ENCODE assay signal across 26 cellular contexts in the genomic region with DNA sequence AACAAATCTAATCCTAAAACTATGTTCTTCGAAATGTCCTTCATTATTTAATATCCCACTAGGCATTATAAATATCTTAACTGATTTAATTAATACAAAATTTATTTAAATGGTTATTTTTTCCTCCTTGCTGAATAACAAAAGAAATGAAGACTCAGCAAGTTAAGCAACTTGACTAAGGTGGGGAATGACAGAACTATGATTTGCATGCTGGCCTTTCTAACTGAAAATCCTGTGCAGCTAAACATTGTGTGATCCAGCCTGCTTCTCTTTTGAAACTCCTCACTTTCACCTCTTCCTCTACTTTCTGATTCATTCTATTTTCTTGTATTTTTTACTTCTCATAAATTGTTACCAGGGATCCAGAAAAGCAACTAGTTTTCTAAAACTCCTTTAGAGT.
"Had no signal": no experiment of that assay in that cellular context is flagged by ENCODE, and none has a peak within 500 bp of the region (broad histone marks: within the 10 kb centered on the region; RNA-seq: fewer than 3 reads in every experiment).

No MANE protein-coding gene starts in this region.

- DNase-seq: activated CD4-positive, alpha-beta T cell treated with anti-CD3 and anti-CD28 coated beads for 4 hours; activated CD4-positive, alpha-beta T cell treated with anti-CD3 and anti-CD28 coated beads, Interleukin-2, amount 50 U/mL, for 4 hours; activated effector memory CD4-positive, alpha-beta T cell treated with Interleukin-2 at 50 U/mL for 16 hours; activated naive CD4-positive, alpha-beta T cell treated with Interleukin-2 at 50 U/mL for 16 hours; activated T-cell treated with anti-CD3 and anti-CD28 coated beads for 4 hours; activated T-cell treated with anti-CD3 and anti-CD28 coated beads, Interleukin-2, amount 50 U/mL, for 72 hours; anterior cingulate cortex; cerebellar nuclear complex; effector memory CD8-positive, alpha-beta T cell; foreskin keratinocyte; heart left ventricle; hypothalamus; immature natural killer cell; naive B cell; ovary; stimulated activated CD4-positive, alpha-beta T cell treated with anti-CD3 and anti-CD28 coated beads, Interleukin-12 subunit alpha, Interleukin-12 subunit beta, amount 100 ng/mL, for 4 hours; stimulated activated CD4-positive, alpha-beta T cell treated with anti-CD3 and anti-CD28 coated beads, Interleukin-4, amount 100 ng/mL, for 1 hour; stimulated activated naive CD8-positive, alpha-beta T cell treated with anti-CD3 and anti-CD28 coated beads, Interleukin-15, Interleukin-2, amounts not matched to agents 100 U/mL and 50 U/mL, for 24 hours; trophoblast cell had no signal

- H3K36me3 ChIP-seq: esophagus muscularis mucosa, heart left ventricle, ovary, thoracic aorta had no signal

- H3K4me3 ChIP-seq: coronary artery, esophagus muscularis mucosa, heart left ventricle, ovary, skin epidermis, thoracic aorta had no signal

- H3K9me3 ChIP-seq: esophagus muscularis mucosa, heart left ventricle, ovary, thoracic aorta had no signal

- ATAC-seq: activated T-cell treated with anti-CD3 and anti-CD28 coated beads, Interleukin-2, amount 50 U/mL, for 72 hours; effector memory CD8-positive, alpha-beta T cell; foreskin keratinocyte; heart left ventricle; sciatic nerve; stimulated activated naive CD8-positive, alpha-beta T cell treated with anti-CD3 and anti-CD28 coated beads, Interleukin-15, Interleukin-2, amounts not matched to agents 100 U/mL and 50 U/mL, for 24 hours had no signal

- H3K27me3 ChIP-seq: esophagus muscularis mucosa, foreskin keratinocyte, heart left ventricle, ovary had no signal

- FAIRE-seq: urothelium cell line had no signal

- H3K27ac ChIP-seq: coronary artery, esophagus muscularis mucosa, foreskin keratinocyte, heart left ventricle, ovary, skin epidermis, thoracic aorta, VCaP had no signal

- H3K4me1 ChIP-seq: esophagus muscularis mucosa had no signal
